ENCODE assay signal across 11 cellular contexts in genomic region chr20:57999465-58000111, GRCh38.
DNase-seq lines count a peak whose midpoint lies in the region; ATAC-seq and TF ChIP-seq lines count a peak whose summit lies in the region.
"Had no signal": no experiment of that assay in that cellular context is flagged by ENCODE, and none has a peak within 500 bp of the region (broad histone marks: within the 10 kb centered on the region; RNA-seq: fewer than 3 reads in every experiment).

No MANE protein-coding gene starts in this region.

- intact Hi-C loops in body of pancreas (cut with DNase I): no loop called here
- intact Hi-C loops in left lung (cut with DNase I): no loop called here

- WGBS in body of pancreas, 2 donors: 9% methylated on average over 17 of the region's 17 CpGs

- no peaks in the 10 kb centered on the region for H3K27me3 ChIP-seq in body of pancreas
- peaks cover 0 to 6% of the 10 kb centered on the region in 2 donors for H3K27me3 ChIP-seq in left lung
- no peaks in the 10 kb centered on the region for H3K27me3 ChIP-seq in thoracic aorta (replicated peaks; ENCODE audit: insufficient read depth)

- peak in 1 of 3 donors; percentile 26 for TF ChIP-seq POLR2A in body of pancreas (IDR thresholded peaks at IDR 0.05)

- H3K4me1 ChIP-seq in body of pancreas (peaks cover 43% of the 10 kb centered on the region), left lung (peaks cover 0 to 11% of the 10 kb centered on the region in 2 donors), thoracic aorta (ENCODE audit: control insufficient read depth in 1 of 2, low read depth in 2 of 2) (peaks cover 3 to 55% of the 10 kb centered on the region in 2 donors)

- H3K27ac ChIP-seq in body of pancreas: peak overlapping the region; percentile 18 to 78 (median 76)
- H3K27ac ChIP-seq in left lung: peak overlapping the region; percentile 19 to 45
- H3K27ac ChIP-seq in thoracic aorta: no peak overlapping the region
- H3K27ac ChIP-seq: psoas muscle had no signal

- in situ Hi-C loops in GM13977 (cut with MboI; ENCODE audit: low pct_unique_long_range_greater_than_20kb, low sequenced_read_pairs, unreplicated experiment): no loop called here

- DNase-seq in NCI-H2171 treated with DMSO at 0.1 percent for 48 hours (lab: John Stamatoyannopoulos, UW): peak; percentile 25
- no peak for DNase-seq in NCI-H2171 (lab: John Stamatoyannopoulos, UW)
- DNase-seq in body of pancreas: peak in 2 of 4 donors; percentile 24 to 37
- no peak for DNase-seq in left lung
- no peak for DNase-seq in thoracic aorta (ENCODE audit: low spot score)
- DNase-seq in NCI-H82 treated with DMSO at 0.1 percent for 48 hours (lab: John Stamatoyannopoulos, UW; ENCODE audit: unreplicated experiment): no peak
- no peak for DNase-seq in GM13977 (ENCODE audit: low spot score)
- DNase-seq in D341Med (ENCODE audit: low spot score): no peak
- DNase-seq: NCI-H510A treated with DMSO at 0.1 percent for 48 hours; stimulated activated naive CD8-positive, alpha-beta T cell treated with anti-CD3 and anti-CD28 coated beads, Interleukin-15, Interleukin-2, amounts not matched to agents 100 U/mL and 50 U/mL, for 24 hours had no signal

- TF ChIP-seq CTCF in body of pancreas (IDR thresholded peaks at IDR 0.05) (no peak), left lung (IDR thresholded peaks at IDR 0.05) (no peak), thoracic aorta (IDR thresholded peaks at IDR 0.05) (no peak), GM13977 (IDR thresholded peaks at IDR 0.05; ENCODE audit: extremely low read depth, insufficient read depth, missing control alignments) (no peak)

- H3K4me3 ChIP-seq in body of pancreas: no peak overlapping the region
- H3K4me3 ChIP-seq in left lung: peak overlapping the region in 1 of 2 donors; percentile 11
- peak overlapping the region; percentile 62 for H3K4me3 ChIP-seq in thoracic aorta
- H3K4me3 ChIP-seq: psoas muscle had no signal

- H3K9me3 ChIP-seq in body of pancreas (no peaks in the 10 kb centered on the region), left lung (no peaks in the 10 kb centered on the region), thoracic aorta (no peaks in the 10 kb centered on the region)
- H3K9me3 ChIP-seq: psoas muscle had no signal

- ATAC-seq in body of pancreas (peak; percentile 49), left lung (peak; percentile 64), thoracic aorta (ENCODE audit: insufficient number of reproducible peaks, low FRiP score, low read depth) (no peak)

- H3K36me3 ChIP-seq in body of pancreas (replicated peaks in 1 of 2; ENCODE audit: insufficient read depth in 1 of 2, low read depth in 2 of 2): no peaks in the 10 kb centered on the region
- H3K36me3 ChIP-seq in left lung: no peaks in the 10 kb centered on the region
- H3K36me3 ChIP-seq in thoracic aorta: no peaks in the 10 kb centered on the region

Comparison
In these comparisons a context has a peak if more than half of its experiments do, and no peak if none do; other contexts are left out.
1. H3K27ac ChIP-seq: peak in body of pancreas (4 of 4) and left lung (2 of 2); none in thoracic aorta (0 of 2).